ENCODE assay signal across 9 cellular contexts in genomic region chr2:206160807-206161179, GRCh38. TPM values are rescaled to one million over a fixed set of nuclear protein-coding genes. Genes with fewer than 3 reads are reported as not detected.
A peak's percentile ranks its signal among the peaks of the same experiment; 100 is the strongest.
DNase-seq lines count a peak whose midpoint lies in the region; ATAC-seq, FAIRE-seq and TF ChIP-seq lines count a peak whose summit lies in the region.
"Had no signal": no experiment of that assay in that cellular context is flagged by ENCODE, and none has a peak within 500 bp of the region (broad histone marks: within the 10 kb centered on the region; RNA-seq: fewer than 3 reads in every experiment).

No MANE protein-coding gene starts in this region.

- no peak overlapping the region for H2AFZ ChIP-seq in astrocyte (ENCODE audit: low read depth, low read length)
- H2AFZ ChIP-seq in mesenchymal stem cell (ENCODE audit: low read depth, low read length), result no peak overlapping the region

- peaks cover 41% of the 10 kb centered on the region for H4K20me1 ChIP-seq in astrocyte (ENCODE audit: insufficient read depth, low read length)

- peaks cover 2% of the 10 kb centered on the region for H3K79me1 ChIP-seq in mesenchymal stem cell (replicated peaks; ENCODE audit: low read length, poor library complexity, severe bottlenecking)

- no peak overlapping the region for H2BK5ac ChIP-seq in mesenchymal stem cell (ENCODE audit: low read depth, low read length, poor library complexity, severe bottlenecking)

- H3K4me2 ChIP-seq in astrocyte (ENCODE audit: low read length), result peak overlapping the region; percentile 92
- H3K4me2 ChIP-seq in mesenchymal stem cell (ENCODE audit: low read length, poor library complexity, severe bottlenecking), result peak overlapping the region; percentile 92

- H3K14ac ChIP-seq in mesenchymal stem cell (ENCODE audit: low read length in 2 of 2), result no peak overlapping the region

- H3K36me3 ChIP-seq in astrocyte (ENCODE audit: insufficient read depth, low read length), result peaks cover 24% of the 10 kb centered on the region
- H3K36me3 ChIP-seq in mesenchymal stem cell (ENCODE audit: control insufficient read depth in 1 of 2, insufficient read depth in 2 of 2, low read depth in 1 of 2, low read length in 2 of 2), result peaks cover 11 to 37% of the 10 kb centered on the region in 2 experiments

- no peak overlapping the region for H2BK120ac ChIP-seq in mesenchymal stem cell (ENCODE audit: low read depth, low read length)

- H3K4me3 Mint-ChIP-seq in astrocyte (ENCODE audit: unreplicated experiment), result peak overlapping the region; percentile 96

- 93% methylated on average over 1 of the region's 2 CpGs for WGBS in mesenchymal stem cell

- H2BK15ac ChIP-seq in mesenchymal stem cell (ENCODE audit: low read depth, poor library complexity, severe bottlenecking), result no peak overlapping the region

- H3K27me3 Mint-ChIP-seq in astrocyte (ENCODE audit: low read depth, unreplicated experiment), result no peaks in the 10 kb centered on the region

- H3K4me1 ChIP-seq in astrocyte (ENCODE audit: insufficient read depth, low read length) (peaks cover 3% of the 10 kb centered on the region), mesenchymal stem cell (ENCODE audit: control insufficient read depth, insufficient read depth, low read depth, low read length) (peaks cover 2% of the 10 kb centered on the region)

- FAIRE-seq in astrocyte (lab: Jason Lieb, UNC), result no peak
- FAIRE-seq: islet of Langerhans had no signal

- H3K9ac ChIP-seq in astrocyte (ENCODE audit: low read length), result peak overlapping the region; percentile 90
- H3K9ac ChIP-seq in mesenchymal stem cell (ENCODE audit: low read length), result peak overlapping the region; percentile 92

- peaks cover 6% of the 10 kb centered on the region for H3K36me3 Mint-ChIP-seq in astrocyte (ENCODE audit: low read depth, unreplicated experiment)

- DNase-seq in stimulated activated CD4-positive, alpha-beta T cell treated with anti-CD3 and anti-CD28 coated beads, Interleukin-15, amount 100 ng/mL, for 24 hours, result peak; percentile 29
- DNase-seq in stimulated activated CD4-positive, alpha-beta T cell treated with anti-CD3 and anti-CD28 coated beads, Interleukin-12 subunit alpha, Interleukin-12 subunit beta, amount 100 ng/mL, for 4 hours, result no peak
- DNase-seq in astrocyte (ENCODE audit: low read depth) (no peak), mesenchymal stem cell (no peak), activated gamma-delta T cell (lab: John Stamatoyannopoulos, UW) (no peak), hypothalamus (lab: John Stamatoyannopoulos, UW) (no peak), NCI-H2196 treated with DMSO at 0.1 percent for 48 hours (lab: John Stamatoyannopoulos, UW; ENCODE audit: unreplicated experiment) (no peak)

- no peak overlapping the region for H3K4ac ChIP-seq in mesenchymal stem cell (ENCODE audit: low read depth in 1 of 2, low read length in 2 of 2)

- peak overlapping the region; percentile 98 for H3K27ac Mint-ChIP-seq in astrocyte (ENCODE audit: unreplicated experiment)

- peak overlapping the region; percentile 19 for H2AK5ac ChIP-seq in mesenchymal stem cell (ENCODE audit: low read length, severe bottlenecking)

- H3K9me3 Mint-ChIP-seq in astrocyte (ENCODE audit: unreplicated experiment), result no peaks in the 10 kb centered on the region

- peak overlapping the region; percentile 91 for H3K4me3 ChIP-seq in astrocyte (ENCODE audit: insufficient read depth, low read depth, low read length)
- peak overlapping the region; percentile 34 to 88 for H3K4me3 ChIP-seq in mesenchymal stem cell (ENCODE audit: insufficient read depth in 1 of 2, low read depth in 1 of 2, low read length in 2 of 2)

- H4K91ac ChIP-seq in mesenchymal stem cell (ENCODE audit: low read length), result no peak overlapping the region

- H4K8ac ChIP-seq in mesenchymal stem cell (ENCODE audit: low read length), result no peak overlapping the region

- peaks cover 74% of the 10 kb centered on the region for H3K79me2 ChIP-seq in astrocyte (ENCODE audit: insufficient read depth, low read length)

- peak overlapping the region; percentile 90 for H3K27ac ChIP-seq in astrocyte (ENCODE audit: low read depth, low read length)
- H3K27ac ChIP-seq in mesenchymal stem cell (ENCODE audit: low read length, poor library complexity, severe bottlenecking), result no peak overlapping the region

- H3K9me3 ChIP-seq in astrocyte (ENCODE audit: insufficient read depth, low read depth, low read length) (no peaks in the 10 kb centered on the region), mesenchymal stem cell (ENCODE audit: control insufficient read depth, low read length) (no peaks in the 10 kb centered on the region)

- ATAC-seq in HG02763 (IDR thresholded peaks at IDR 0.05; ENCODE audit: unreplicated experiment), result no peak

- no peak for TF ChIP-seq CTCF in astrocyte (IDR thresholded peaks at IDR 0.05; ENCODE audit: insufficient read depth, low read depth, low read length)

- peak overlapping the region in 1 of 2 experiments; percentile 67 for H3K23ac ChIP-seq in mesenchymal stem cell (ENCODE audit: low read length in 2 of 2)

- H3K27me3 ChIP-seq in astrocyte (ENCODE audit: insufficient read depth, low read length), result no peaks in the 10 kb centered on the region
- no peaks in the 10 kb centered on the region for H3K27me3 ChIP-seq in mesenchymal stem cell (ENCODE audit: control insufficient read depth in 1 of 2, insufficient read depth in 1 of 2, low read length in 2 of 2)

- no peak overlapping the region for H2BK12ac ChIP-seq in mesenchymal stem cell (ENCODE audit: low read length in 2 of 2)

- no peak overlapping the region for H3K18ac ChIP-seq in mesenchymal stem cell (ENCODE audit: low read depth in 1 of 2, low read length in 2 of 2)

- peaks cover 27% of the 10 kb centered on the region for H3K4me1 Mint-ChIP-seq in astrocyte (ENCODE audit: low read depth, unreplicated experiment)

RNA-seq across cellular contexts. Expression of gene EEF1B2, which starts 1.1 kb away (rescaled TPM):
- total RNA-seq in astrocyte, result 518 and 546 TPM in 2 replicates
- polyA plus RNA-seq in mesenchymal stem cell (2013, experiment 1 of 2), result 649 TPM
- 665 TPM for polyA plus RNA-seq in mesenchymal stem cell (2013, experiment 2 of 2)

RNA-seq across cellular contexts. Expression of gene NDUFS1, which starts 1.5 kb away (rescaled TPM):
- total RNA-seq in astrocyte, result 97.2 and 100 TPM in 2 replicates
- polyA plus RNA-seq in mesenchymal stem cell (2013, experiment 1 of 2), result 40.6 TPM
- polyA plus RNA-seq in mesenchymal stem cell (2013, experiment 2 of 2), result 46.1 TPM
